Comparison of ENCODE assay signal across 1 cellular context in genomic region chr16:2983706-2984136, GRCh38.
TF ChIP-seq lines count a peak whose summit lies in the region.

No MANE protein-coding gene starts in this region.

TF ChIP-seq in K562, 482 proteins besides CTCF, POLR2A, EP300 and RAD21 (continued from another document and continues in another):
- peak; percentile 27; the same call in 1 of the 2 replicates for TF ChIP-seq E2F1 (CRISPR knock-in tag; IDR thresholded peaks at IDR 0.05)
- TF ChIP-seq ATF2 (CRISPR knock-in tag; IDR thresholded peaks at IDR 0.05): no peak
- no peak for TF ChIP-seq ZNF830 (CRISPR knock-in tag; IDR thresholded peaks at IDR 0.05)
- TF ChIP-seq NR2C1 (IDR thresholded peaks at IDR 0.05): no peak
- no peak for TF ChIP-seq NR2C1 (tag; IDR thresholded peaks at IDR 0.05)
- no peak for TF ChIP-seq ZNF124 (CRISPR knock-in tag; IDR thresholded peaks at IDR 0.05)
- TF ChIP-seq ETS1 (conservative IDR thresholded peaks at IDR 0.05; ENCODE audit: control insufficient read depth, low read depth, low read length): no peak
- no peak for TF ChIP-seq ARID3A (IDR thresholded peaks at IDR 0.05; ENCODE audit: borderline replicate concordance, low read depth, low read length)
- TF ChIP-seq ETV5 (CRISPR knock-in tag; IDR thresholded peaks at IDR 0.05; ENCODE audit: low read depth): no peak
- peak; percentile 82 for TF ChIP-seq HMGN3 (IDR thresholded peaks at IDR 0.05; ENCODE audit: borderline replicate concordance, extremely low read depth, insufficient read length, low read depth, low read length)
- TF ChIP-seq IRF1 (CRISPR knock-in tag; IDR thresholded peaks at IDR 0.05; ENCODE audit: borderline replicate concordance): no peak
- TF ChIP-seq MGA (IDR thresholded peaks at IDR 0.05): no peak; the same call in none of the 2 replicates
- peak; percentile 32 to 78; a peak in 1 of 4 replicates for TF ChIP-seq MLLT1 (IDR thresholded peaks at IDR 0.05)
- 0 out of 2 replicates have a peak, but pooled peaks have one; percentile 38 for TF ChIP-seq ZFX (CRISPR knock-in tag; IDR thresholded peaks at IDR 0.05)
- TF ChIP-seq TEAD2 (tag; IDR thresholded peaks at IDR 0.05): no peak
- peak; percentile 85 for TF ChIP-seq RBFOX2 (IDR thresholded peaks at IDR 0.05; ENCODE audit: low read depth, low read length)
- TF ChIP-seq ERF (CRISPR knock-in tag; IDR thresholded peaks at IDR 0.05): 0 out of 2 replicates have a peak, but pooled peaks have one; percentile 31
- peak in 1 of 2 experiments; percentile 33; a peak in 1 of 4 replicates for TF ChIP-seq TRIM24 (IDR thresholded peaks at IDR 0.05)
- no peak for TF ChIP-seq COPS2 (conservative IDR thresholded peaks at IDR 0.05)
- no peak for TF ChIP-seq FOXK1 (CRISPR knock-in tag; IDR thresholded peaks at IDR 0.05; ENCODE audit: borderline replicate concordance)
- TF ChIP-seq POLR2AphosphoS2 (IDR thresholded peaks at IDR 0.05; ENCODE audit: low read length): no peak
- no peak for TF ChIP-seq ZNF76 (CRISPR knock-in tag; IDR thresholded peaks at IDR 0.05; ENCODE audit: borderline replicate concordance)
- TF ChIP-seq SPI1 (IDR thresholded peaks at IDR 0.05; ENCODE audit: borderline replicate concordance, low read depth, low read length): no peak
- no peak for TF ChIP-seq NELFE (IDR thresholded peaks at IDR 0.05; ENCODE audit: insufficient read depth, insufficient read length)
- no peak for TF ChIP-seq TCF15 (CRISPR knock-in tag; IDR thresholded peaks at IDR 0.05)
- no peak for TF ChIP-seq ZSCAN29 (IDR thresholded peaks at IDR 0.05)
- TF ChIP-seq LARP7 (IDR thresholded peaks at IDR 0.05): peak; percentile 18; the same call in 1 of the 2 replicates
- no peak for TF ChIP-seq MBD1 (CRISPR knock-in tag; IDR thresholded peaks at IDR 0.05)
- no peak for TF ChIP-seq SRSF9 (IDR thresholded peaks at IDR 0.05; ENCODE audit: borderline replicate concordance, low read depth, low read length)
- no peak for TF ChIP-seq TGIF2 (CRISPR knock-in tag; IDR thresholded peaks at IDR 0.05)
- no peak for TF ChIP-seq RBBP5 (IDR thresholded peaks at IDR 0.05; ENCODE audit: borderline replicate concordance, insufficient read depth, low read length, poor library complexity, severe bottlenecking)
- no peak for TF ChIP-seq ZNF444 (CRISPR knock-in tag; IDR thresholded peaks at IDR 0.05)
- TF ChIP-seq RAD51 (IDR thresholded peaks at IDR 0.05; ENCODE audit: borderline replicate concordance, low read depth): no peak
- no peak for TF ChIP-seq PHF8 (IDR thresholded peaks at IDR 0.05; ENCODE audit: borderline replicate concordance, low read length)
- TF ChIP-seq TCF7 (IDR thresholded peaks at IDR 0.05; ENCODE audit: borderline replicate concordance): no peak
- TF ChIP-seq ELK1 (CRISPR knock-in tag; IDR thresholded peaks at IDR 0.05): no peak
- TF ChIP-seq FOXP1 (CRISPR knock-in tag; IDR thresholded peaks at IDR 0.05): no peak
